ENCODE assay signal across 1 cellular context in genomic region chr19:18001837-18002345, GRCh38.
TF ChIP-seq lines count a peak whose summit lies in the region.

No MANE protein-coding gene starts in this region.

TF ChIP-seq in GM23338, 12 proteins besides CTCF, POLR2A, EP300 and RAD21 (continued from another document):
- TF ChIP-seq, protein P1, sequence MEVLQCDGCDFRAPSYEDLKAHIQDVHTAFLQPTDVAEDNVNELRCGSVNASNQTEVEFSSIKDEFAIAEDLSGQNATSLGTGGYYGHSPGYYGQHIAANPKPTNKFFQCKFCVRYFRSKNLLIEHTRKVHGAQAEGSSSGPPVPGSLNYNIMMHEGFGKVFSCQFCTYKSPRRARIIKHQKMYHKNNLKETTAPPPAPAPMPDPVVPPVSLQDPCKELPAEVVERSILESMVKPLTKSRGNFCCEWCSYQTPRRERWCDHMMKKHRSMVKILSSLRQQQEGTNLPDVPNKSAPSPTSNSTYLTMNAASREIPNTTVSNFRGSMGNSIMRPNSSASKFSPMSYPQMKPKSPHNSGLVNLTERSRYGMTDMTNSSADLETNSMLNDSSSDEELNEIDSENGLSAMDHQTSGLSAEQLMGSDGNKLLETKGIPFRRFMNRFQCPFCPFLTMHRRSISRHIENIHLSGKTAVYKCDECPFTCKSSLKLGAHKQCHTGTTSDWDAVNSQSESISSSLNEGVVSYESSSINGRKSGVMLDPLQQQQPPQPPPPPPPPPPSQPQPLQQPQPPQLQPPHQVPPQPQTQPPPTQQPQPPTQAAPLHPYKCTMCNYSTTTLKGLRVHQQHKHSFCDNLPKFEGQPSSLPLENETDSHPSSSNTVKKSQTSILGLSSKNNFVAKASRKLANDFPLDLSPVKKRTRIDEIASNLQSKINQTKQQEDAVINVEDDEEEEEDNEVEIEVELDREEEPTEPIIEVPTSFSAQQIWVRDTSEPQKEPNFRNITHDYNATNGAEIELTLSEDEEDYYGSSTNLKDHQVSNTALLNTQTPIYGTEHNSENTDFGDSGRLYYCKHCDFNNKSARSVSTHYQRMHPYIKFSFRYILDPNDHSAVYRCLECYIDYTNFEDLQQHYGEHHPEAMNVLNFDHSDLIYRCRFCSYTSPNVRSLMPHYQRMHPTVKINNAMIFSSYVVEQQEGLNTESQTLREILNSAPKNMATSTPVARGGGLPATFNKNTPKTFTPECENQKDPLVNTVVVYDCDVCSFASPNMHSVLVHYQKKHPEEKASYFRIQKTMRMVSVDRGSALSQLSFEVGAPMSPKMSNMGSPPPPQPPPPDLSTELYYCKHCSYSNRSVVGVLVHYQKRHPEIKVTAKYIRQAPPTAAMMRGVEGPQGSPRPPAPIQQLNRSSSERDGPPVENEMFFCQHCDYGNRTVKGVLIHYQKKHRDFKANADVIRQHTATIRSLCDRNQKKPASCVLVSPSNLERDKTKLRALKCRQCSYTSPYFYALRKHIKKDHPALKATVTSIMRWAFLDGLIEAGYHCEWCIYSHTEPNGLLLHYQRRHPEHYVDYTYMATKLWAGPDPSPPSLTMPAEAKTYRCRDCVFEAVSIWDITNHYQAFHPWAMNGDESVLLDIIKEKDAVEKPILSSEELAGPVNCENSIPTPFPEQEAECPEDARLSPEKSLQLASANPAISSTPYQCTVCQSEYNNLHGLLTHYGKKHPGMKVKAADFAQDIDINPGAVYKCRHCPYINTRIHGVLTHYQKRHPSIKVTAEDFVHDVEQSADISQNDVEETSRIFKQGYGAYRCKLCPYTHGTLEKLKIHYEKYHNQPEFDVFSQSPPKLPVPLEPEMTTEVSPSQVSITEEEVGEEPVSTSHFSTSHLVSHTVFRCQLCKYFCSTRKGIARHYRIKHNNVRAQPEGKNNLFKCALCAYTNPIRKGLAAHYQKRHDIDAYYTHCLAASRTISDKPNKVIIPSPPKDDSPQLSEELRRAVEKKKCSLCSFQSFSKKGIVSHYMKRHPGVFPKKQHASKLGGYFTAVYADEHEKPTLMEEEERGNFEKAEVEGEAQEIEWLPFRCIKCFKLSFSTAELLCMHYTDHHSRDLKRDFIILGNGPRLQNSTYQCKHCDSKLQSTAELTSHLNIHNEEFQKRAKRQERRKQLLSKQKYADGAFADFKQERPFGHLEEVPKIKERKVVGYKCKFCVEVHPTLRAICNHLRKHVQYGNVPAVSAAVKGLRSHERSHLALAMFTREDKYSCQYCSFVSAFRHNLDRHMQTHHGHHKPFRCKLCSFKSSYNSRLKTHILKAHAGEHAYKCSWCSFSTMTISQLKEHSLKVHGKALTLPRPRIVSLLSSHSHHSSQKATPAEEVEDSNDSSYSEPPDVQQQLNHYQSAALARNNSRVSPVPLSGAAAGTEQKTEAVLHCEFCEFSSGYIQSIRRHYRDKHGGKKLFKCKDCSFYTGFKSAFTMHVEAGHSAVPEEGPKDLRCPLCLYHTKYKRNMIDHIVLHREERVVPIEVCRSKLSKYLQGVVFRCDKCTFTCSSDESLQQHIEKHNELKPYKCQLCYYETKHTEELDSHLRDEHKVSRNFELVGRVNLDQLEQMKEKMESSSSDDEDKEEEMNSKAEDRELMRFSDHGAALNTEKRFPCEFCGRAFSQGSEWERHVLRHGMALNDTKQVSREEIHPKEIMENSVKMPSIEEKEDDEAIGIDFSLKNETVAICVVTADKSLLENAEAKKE (CRISPR knock-in tag; IDR thresholded peaks at IDR 0.05): no peak
TF ChIP-seq in GM23338: peak in this region for 0.
